9 cellular contexts compared by ENCODE assay signal in the genomic region with DNA sequence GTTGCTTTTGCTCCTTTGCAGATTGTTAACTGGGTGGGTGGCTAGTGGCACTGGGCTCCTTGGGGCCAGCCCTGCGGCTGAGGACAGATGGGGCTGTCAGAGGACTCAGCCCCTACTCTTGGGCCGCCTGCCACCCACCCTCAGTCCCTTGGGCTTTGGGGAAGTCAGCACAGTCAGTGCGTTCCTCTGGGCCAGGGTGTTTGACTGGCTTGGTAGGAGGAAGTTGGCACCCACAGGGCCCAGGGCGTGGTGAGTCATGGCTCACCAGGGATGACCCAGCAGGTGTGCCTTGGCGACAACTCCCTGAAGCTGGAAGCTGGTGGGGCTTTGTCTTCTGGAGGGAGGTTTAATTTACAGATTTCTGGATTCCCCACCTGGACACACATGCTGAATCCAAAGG. TPM values are rescaled to one million over a fixed set of nuclear protein-coding genes. Genes with fewer than 3 reads are reported as not detected.
DNase-seq lines count a peak whose midpoint lies in the region; ATAC-seq and TF ChIP-seq lines count a peak whose summit lies in the region.
"Had no signal": no experiment of that assay in that cellular context is flagged by ENCODE, and none has a peak within 500 bp of the region (broad histone marks: within the 10 kb centered on the region; RNA-seq: fewer than 3 reads in every experiment).

No MANE protein-coding gene starts in this region.

- peak; percentile 20 for DNase-seq in NK-92 treated with Interleukin-12 subunit alpha and Interleukin-12 subunit beta, amount 100 ng/mL, for 24 hours (lab: John Stamatoyannopoulos, UW)
- DNase-seq in NK-92 (lab: John Stamatoyannopoulos, UW; ENCODE audit: unreplicated experiment) (no peak), Panc1 (ENCODE audit: low read depth, low spot score) (no peak), heart right ventricle (peak in 1 of 2 donors; percentile 44), Ammon's horn (ENCODE audit: low spot score) (no peak), T-helper 1 cell (no peak)
- DNase-seq: amygdala had no signal

- no peaks in the 10 kb centered on the region for H3K27me3 ChIP-seq in Panc1 (ENCODE audit: control insufficient read depth, insufficient read depth, low read length)
- H3K27me3 ChIP-seq in heart right ventricle: no peaks in the 10 kb centered on the region
- no peaks in the 10 kb centered on the region for H3K27me3 ChIP-seq in subcutaneous abdominal adipose tissue (ENCODE audit: control insufficient read depth in 5 of 5, insufficient read depth in 4 of 5, low read length in 5 of 5)

- POLR2A ChIA-PET in Panc1 (lab: Charles Lee): no interaction called here

- H3K4me1 ChIP-seq in Panc1 (ENCODE audit: control insufficient read depth, insufficient read depth, low read length): peaks cover 58% of the 10 kb centered on the region
- H3K4me1 ChIP-seq in heart right ventricle: peaks cover 6 to 92% (median 57%) of the 10 kb centered on the region in 9 donors
- H3K4me1 ChIP-seq in subcutaneous abdominal adipose tissue (ENCODE audit: control insufficient read depth in 5 of 5, insufficient read depth in 5 of 5, low read length in 5 of 5): peaks cover 11 to 34% (median 27%) of the 10 kb centered on the region in 5 donors

- 74 to 78% methylated on average over 5 of the region's 5 CpGs for WGBS in heart right ventricle, 2 donors

- peak overlapping the region; percentile 34; the same call in 1 of the 2 replicates for H3K27ac ChIP-seq in Panc1 (ENCODE audit: low read length)
- H3K27ac ChIP-seq in heart right ventricle: peak overlapping the region in 2 of 10 donors; percentile 6 to 21
- H3K27ac ChIP-seq in subcutaneous abdominal adipose tissue (ENCODE audit: low read depth, low read length): peak overlapping the region; percentile 10

- TF ChIP-seq CTCF in Panc1 (IDR thresholded peaks at IDR 0.05) (no peak), heart right ventricle (IDR thresholded peaks at IDR 0.05) (no peak)

- H3K4me3 ChIP-seq in Panc1 (ENCODE audit: low read depth in 2 of 2, low read length in 2 of 2): no peak overlapping the region
- H3K4me3 ChIP-seq in heart right ventricle: no peak overlapping the region
- H3K4me3 ChIP-seq in subcutaneous abdominal adipose tissue (ENCODE audit: low read depth in 1 of 5, low read length in 5 of 5): no peak overlapping the region

- CTCF ChIA-PET in Panc1 (lab: Charles Lee): no interaction called here

- H3K9me3 ChIP-seq in Panc1 (ENCODE audit: control insufficient read depth, insufficient read depth, low read depth, low read length) (no peaks in the 10 kb centered on the region), heart right ventricle (no peaks in the 10 kb centered on the region), subcutaneous abdominal adipose tissue (ENCODE audit: control insufficient read depth in 5 of 5, low read length in 5 of 5) (no peaks in the 10 kb centered on the region)

- intact Hi-C loops in Panc1 (cut with micrococcal nuclease; ENCODE audit: unreplicated experiment) (no loop called here), heart right ventricle (cut with DNase I) (loop anchor here in 1 of 10 donors (10.0 kb wide), 1 partner anchor 189 kb away; no protein-coding TSS in a partner anchor)

- ATAC-seq in Panc1 (peak; percentile 40), heart right ventricle (peak in 5 of 8 donors; percentile 23 to 73 (median 43)), GM21515 (IDR thresholded peaks at IDR 0.05; ENCODE audit: unreplicated experiment) (no peak)

- H3K9ac ChIP-seq in subcutaneous abdominal adipose tissue (ENCODE audit: low read length in 5 of 5): no peak overlapping the region

- BruUV-seq in Panc1 (replicated peaks; lab: Mats Ljungman, UMichigan): no TSS peak

- in situ Hi-C loops in Panc1 (cut with HindIII; ENCODE audit: low pct_unique_long_range_greater_than_20kb, low sequenced_read_pairs): no loop called here

- H3K36me3 ChIP-seq in Panc1 (ENCODE audit: control insufficient read depth, insufficient read depth, low read length) (peaks cover 5% of the 10 kb centered on the region), heart right ventricle (peaks cover 0 to 56% (median 10%) of the 10 kb centered on the region in 9 donors), subcutaneous abdominal adipose tissue (ENCODE audit: control insufficient read depth in 5 of 5, insufficient read depth in 5 of 5, low read length in 5 of 5) (peaks cover 2 to 31% (median 13%) of the 10 kb centered on the region in 5 donors)

RNA-seq across cellular contexts. Expression of gene HAPSTR1, which starts 32.4 kb away (rescaled TPM):
- total RNA-seq in Panc1 (2021; ENCODE audit: unreplicated experiment) (49.9 TPM), heart right ventricle (10 to 100 TPM; 57.2 to 74.7 (median 64.1) TPM)
- 15.7 TPM for polyA plus RNA-seq in Panc1 (2012; ENCODE audit: insufficient read length)
- 10 to 100 TPM; 10.2 to 11.7 TPM for polyA plus RNA-seq in heart right ventricle
